ENCODE assay signal across 25 cellular contexts in the genomic region with DNA sequence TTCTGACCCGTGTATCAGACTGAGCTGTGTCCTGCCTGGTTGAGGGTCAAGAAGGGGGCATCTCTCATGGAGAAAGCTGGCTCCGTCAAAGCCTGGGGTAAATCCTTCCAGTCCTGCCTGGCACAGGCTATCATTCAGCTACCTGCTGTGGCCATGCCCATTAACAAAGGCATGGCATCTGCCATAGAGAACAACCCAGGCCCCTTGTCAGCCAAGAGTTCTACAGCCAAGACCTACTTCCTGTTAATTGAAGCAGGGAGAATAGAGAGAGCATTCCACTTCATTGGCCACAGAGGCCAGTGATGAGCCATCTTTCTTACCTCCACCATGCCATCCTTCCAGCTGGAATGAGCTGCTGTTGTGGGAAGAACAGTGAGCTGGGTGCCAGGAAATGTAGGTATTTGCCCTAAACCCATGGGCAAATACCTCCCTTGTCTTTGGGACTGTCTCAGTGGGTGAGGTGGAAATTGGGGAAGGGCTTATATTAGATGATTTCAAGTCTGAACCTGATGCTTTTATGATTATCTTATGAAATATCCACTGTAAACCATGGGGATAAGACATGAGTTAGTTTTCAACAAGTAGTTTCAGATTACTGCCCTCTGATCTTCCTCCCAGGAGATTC. TPM values are rescaled to one million over a fixed set of nuclear protein-coding genes. Genes with fewer than 3 reads are reported as not detected.
DNase-seq lines count a peak whose midpoint lies in the region; ATAC-seq, FAIRE-seq and TF ChIP-seq lines count a peak whose summit lies in the region.
"Had no signal": no experiment of that assay in that cellular context is flagged by ENCODE, and none has a peak within 500 bp of the region (broad histone marks: within the 10 kb centered on the region; RNA-seq: fewer than 3 reads in every experiment).

No MANE protein-coding gene starts in this region.

- H3K27me3 ChIP-seq in Karpas-422 (ENCODE audit: low read length): no peaks in the 10 kb centered on the region
- no peaks in the 10 kb centered on the region for H3K27me3 ChIP-seq in K562 (ENCODE audit: control insufficient read depth in 2 of 2, insufficient read depth in 2 of 2, low read length in 2 of 2)
- no peaks in the 10 kb centered on the region for H3K27me3 ChIP-seq in naive thymus-derived CD4-positive, alpha-beta T cell (ENCODE audit: control insufficient read depth in 2 of 2, insufficient read depth in 2 of 2, low read length in 2 of 2)
- H3K27me3 ChIP-seq: ascending aorta, esophagus squamous epithelium, stomach, tibial nerve had no signal

- H3K4me1 ChIP-seq in Karpas-422 (ENCODE audit: low read length): peaks cover 35% of the 10 kb centered on the region
- H3K4me1 ChIP-seq in K562 (replicated peaks in 1 of 2; ENCODE audit: control insufficient read depth in 2 of 2, insufficient read depth in 2 of 2, low read length in 2 of 2): peaks cover 0 to 12% of the 10 kb centered on the region in 2 experiments; a peak in 4 of 5 replicates
- H3K4me1 ChIP-seq in naive thymus-derived CD4-positive, alpha-beta T cell (ENCODE audit: control insufficient read depth in 2 of 2, insufficient read depth in 2 of 2, low read length in 2 of 2): no peaks in the 10 kb centered on the region
- H3K4me1 ChIP-seq: ascending aorta had no signal

- BruUV-seq in K562 (replicated peaks; lab: Mats Ljungman, UMichigan): no TSS peak

- H4K20me1 ChIP-seq in Karpas-422 (ENCODE audit: insufficient read depth, low read depth, low read length) (no peaks in the 10 kb centered on the region), K562 (replicated peaks; ENCODE audit: control insufficient read depth, insufficient read depth, low read length) (no peaks in the 10 kb centered on the region)

- H3K27ac Mint-ChIP-seq in activated naive CD8-positive, alpha-beta T cell: peak overlapping the region; percentile 7
- no peak overlapping the region for H3K27ac Mint-ChIP-seq in activated naive CD8-positive, alpha-beta T cell treated with anti-CD3 and anti-CD28 coated beads for 36 hours
- H3K27ac Mint-ChIP-seq in naive thymus-derived CD4-positive, alpha-beta T cell: peak overlapping the region in 8 of 9 donors; percentile 19 to 76 (median 34)
- H3K27ac Mint-ChIP-seq: HFFc6 had no signal

- TF ChIP-seq EP300 in K562 (IDR thresholded peaks at IDR 0.05; ENCODE audit: low read length): no peak

- FAIRE-seq in K562 (lab: Jason Lieb, UNC): no peak
- FAIRE-seq: TTC549 had no signal

- DNase-seq in activated naive CD8-positive, alpha-beta T cell treated with anti-CD3 and anti-CD28 coated beads for 36 hours: no peak
- peak; percentile 61 for DNase-seq in Karpas-422
- no peak for DNase-seq in K562 (ENCODE audit: extremely low read depth in 1 of 4, low spot score in 3 of 4)
- DNase-seq in naive thymus-derived CD4-positive, alpha-beta T cell: no peak
- DNase-seq in SKM-1 (lab: John Stamatoyannopoulos, UW; ENCODE audit: unreplicated experiment): no peak
- DNase-seq in NCI-H1417 (lab: John Stamatoyannopoulos, UW): no peak
- DNase-seq: effector memory CD8-positive, alpha-beta T cell; esophagus squamous epithelium; GDM1; HFFc6; mesenchymal stem cell; NCI-H187 treated with DMSO at 0.1 percent for 48 hours; NCI-H226; nucleus accumbens; PC-3; SHP77 treated with DMSO at 0.1 percent for 48 hours; stimulated activated CD4-positive, alpha-beta T cell treated with anti-CD3 and anti-CD28 coated beads, Interleukin-4, amount 100 ng/mL, for 4 hours; stomach; T-cell had no signal

- H3K36me3 ChIP-seq in Karpas-422 (ENCODE audit: insufficient read depth, low read length) (peaks cover 47% of the 10 kb centered on the region), K562 (ENCODE audit: control insufficient read depth, insufficient read depth, low read length) (peaks cover 42% of the 10 kb centered on the region)
- H3K36me3 ChIP-seq in naive thymus-derived CD4-positive, alpha-beta T cell (ENCODE audit: control insufficient read depth in 2 of 3, insufficient read depth in 3 of 3, low read length in 3 of 3): peaks cover 0 to 50% (median 16%) of the 10 kb centered on the region in 3 experiments

- in situ Hi-C loops in K562 (cut with MboI): loop anchor here (5.0 kb wide), 1 partner anchor 180 kb away; no protein-coding TSS in a partner anchor

- H3K9me2 ChIP-seq in Karpas-422 (replicated peaks; ENCODE audit: insufficient read depth, low read length): no peaks in the 10 kb centered on the region

- H3K4me1 Mint-ChIP-seq in activated naive CD8-positive, alpha-beta T cell (ENCODE audit: low read depth): peaks cover 10% of the 10 kb centered on the region
- H3K4me1 Mint-ChIP-seq in activated naive CD8-positive, alpha-beta T cell treated with anti-CD3 and anti-CD28 coated beads for 36 hours: peaks cover 11% of the 10 kb centered on the region
- H3K4me1 Mint-ChIP-seq in naive thymus-derived CD4-positive, alpha-beta T cell: peaks cover 0 to 29% (median 2%) of the 10 kb centered on the region in 7 donors
- H3K4me1 Mint-ChIP-seq: CD14-positive monocyte had no signal

- POLR2A ChIA-PET in K562 (lab: Yijun Ruan, JAX): interaction anchor here (0.6 to 1.1 kb wide), 5 partner anchors 10 to 256 kb away, joined by 3 read pairs; no protein-coding TSS in a partner anchor
- POLR2A ChIA-PET in naive thymus-derived CD4-positive, alpha-beta T cell (lab: Charles Lee): interaction anchor here (0.6 to 0.9 kb wide), 2 partner anchors 78 to 171 kb away, joined by 4 read pairs; no protein-coding TSS in a partner anchor

- no peak overlapping the region for H3K4me3 Mint-ChIP-seq in activated naive CD8-positive, alpha-beta T cell
- no peak overlapping the region for H3K4me3 Mint-ChIP-seq in activated naive CD8-positive, alpha-beta T cell treated with anti-CD3 and anti-CD28 coated beads for 36 hours
- no peak overlapping the region for H3K4me3 Mint-ChIP-seq in naive thymus-derived CD4-positive, alpha-beta T cell
- H3K4me3 Mint-ChIP-seq: CD14-positive monocyte; effector memory CD8-positive, alpha-beta T cell; HFFc6; T-cell had no signal

- no peak for TF ChIP-seq RAD21 in K562 (CRISPR knock-in tag; conservative IDR thresholded peaks at IDR 0.05 in 1 of 2, IDR thresholded peaks at IDR 0.05 in 1 of 2)

- H2AFZ ChIP-seq in Karpas-422 (ENCODE audit: low read length) (no peak overlapping the region), K562 (ENCODE audit: low read depth, low read length) (no peak overlapping the region)

- no peak for TF ChIP-seq CTCF in K562 (IDR thresholded peaks at IDR 0.05 in 2 of 3, conservative IDR thresholded peaks at IDR 0.05 in 1 of 3; ENCODE audit: insufficient read depth in 2 of 3, low read depth in 1 of 3, low read length in 3 of 3)

- no peaks in the 10 kb centered on the region for H3K27me3 Mint-ChIP-seq in activated naive CD8-positive, alpha-beta T cell
- no peaks in the 10 kb centered on the region for H3K27me3 Mint-ChIP-seq in activated naive CD8-positive, alpha-beta T cell treated with anti-CD3 and anti-CD28 coated beads for 36 hours
- H3K27me3 Mint-ChIP-seq in naive thymus-derived CD4-positive, alpha-beta T cell: no peaks in the 10 kb centered on the region
- H3K27me3 Mint-ChIP-seq: effector memory CD8-positive, alpha-beta T cell; T-cell had no signal

- no peak overlapping the region for H3K9ac ChIP-seq in Karpas-422 (ENCODE audit: low read length)
- no peak overlapping the region for H3K9ac ChIP-seq in K562 (ENCODE audit: insufficient read depth in 1 of 2, low read depth in 2 of 2, low read length in 2 of 2)

- H3K27ac ChIP-seq in Karpas-422 (ENCODE audit: low read length) (peak overlapping the region; percentile 62), K562 (ENCODE audit: extremely low read depth, low read depth, low read length) (no peak overlapping the region)
- H3K27ac ChIP-seq in naive thymus-derived CD4-positive, alpha-beta T cell (ENCODE audit: low read depth, low read length): no peak overlapping the region
- H3K27ac ChIP-seq: ascending aorta, esophagus squamous epithelium, stomach, tibial nerve had no signal

- no peak for ATAC-seq in K562
- ATAC-seq in naive thymus-derived CD4-positive, alpha-beta T cell: no peak
- ATAC-seq in HG02884 (IDR thresholded peaks at IDR 0.05; ENCODE audit: unreplicated experiment): no peak
- ATAC-seq: effector memory CD8-positive, alpha-beta T cell; PC-3; T-cell had no signal

- intact Hi-C loops in K562 (cut with micrococcal nuclease): no loop called here
- intact Hi-C loops in naive thymus-derived CD4-positive, alpha-beta T cell (cut with micrococcal nuclease): loop anchor here (5.0 to 10.0 kb wide), 3 partner anchors 160 to 233 kb away; no protein-coding TSS in a partner anchor

- H3K79me2 ChIP-seq in Karpas-422 (ENCODE audit: low read length): no peaks in the 10 kb centered on the region
- H3K79me2 ChIP-seq in K562 (ENCODE audit: control insufficient read depth, insufficient read depth, low read length): no peaks in the 10 kb centered on the region

- no peaks in the 10 kb centered on the region for H3K9me1 ChIP-seq in K562 (ENCODE audit: control insufficient read depth, insufficient read depth, low read length)

- H3K9me3 ChIP-seq in Karpas-422 (ENCODE audit: low read length) (no peaks in the 10 kb centered on the region; the same call in 1 of the 2 replicates), K562 (replicated peaks; ENCODE audit: control insufficient read depth, insufficient read depth, low read depth, low read length) (peaks cover 4% of the 10 kb centered on the region; the same call in 1 of the 2 replicates)
- H3K9me3 ChIP-seq in naive thymus-derived CD4-positive, alpha-beta T cell (ENCODE audit: control insufficient read depth in 2 of 3, low read length in 3 of 3): no peaks in the 10 kb centered on the region
- H3K9me3 ChIP-seq: ascending aorta, stomach had no signal

- peak; percentile 54 for TF ChIP-seq POLR2A in K562 (conservative IDR thresholded peaks at IDR 0.05)

- H3K36me3 Mint-ChIP-seq in activated naive CD8-positive, alpha-beta T cell: peaks cover 15% of the 10 kb centered on the region
- peaks cover 25% of the 10 kb centered on the region for H3K36me3 Mint-ChIP-seq in activated naive CD8-positive, alpha-beta T cell treated with anti-CD3 and anti-CD28 coated beads for 36 hours
- H3K36me3 Mint-ChIP-seq in naive thymus-derived CD4-positive, alpha-beta T cell: peaks cover 8 to 47% (median 28%) of the 10 kb centered on the region in 5 donors

- no peaks in the 10 kb centered on the region for H3K9me3 Mint-ChIP-seq in activated naive CD8-positive, alpha-beta T cell (ENCODE audit: low read depth)
- peaks cover 5% of the 10 kb centered on the region for H3K9me3 Mint-ChIP-seq in activated naive CD8-positive, alpha-beta T cell treated with anti-CD3 and anti-CD28 coated beads for 36 hours
- H3K9me3 Mint-ChIP-seq in naive thymus-derived CD4-positive, alpha-beta T cell: peaks cover 0 to 6% (median 1%) of the 10 kb centered on the region in 11 donors
- H3K9me3 Mint-ChIP-seq: effector memory CD8-positive, alpha-beta T cell had no signal

- WGBS in K562 (ENCODE audit: insufficient coverage, low coverage, missing lambda C conversion rate): 85% methylated on average over 2 of the region's 2 CpGs

- CTCF ChIA-PET in K562 (lab: Yijun Ruan, JAX; ENCODE audit: low intra/inter-chr PET ratio): interaction anchor here (3.6 kb wide), 1 partner anchor 77 kb away, joined by 53 read pairs; no protein-coding TSS in a partner anchor
- CTCF ChIA-PET in naive thymus-derived CD4-positive, alpha-beta T cell (lab: Charles Lee): interaction anchor here (0.6 to 5.4 kb wide), 13 partner anchors 9 to 599 kb away, joined by 3 to 106 read pairs (median 4); no protein-coding TSS in a partner anchor

- H3K4me3 ChIP-seq in Karpas-422 (ENCODE audit: low read length) (no peak overlapping the region), K562 (no peak overlapping the region)
- H3K4me3 ChIP-seq in naive thymus-derived CD4-positive, alpha-beta T cell (ENCODE audit: low read length): no peak overlapping the region
- H3K4me3 ChIP-seq: ascending aorta, esophagus squamous epithelium, stomach, tibial nerve had no signal

- H3K4me2 ChIP-seq in Karpas-422 (ENCODE audit: low read depth, low read length, poor library complexity, severe bottlenecking): no peak overlapping the region
- no peak overlapping the region for H3K4me2 ChIP-seq in K562 (ENCODE audit: insufficient read depth, low read length)

RNA-seq across cellular contexts. Expression of gene KCNQ4, which starts 11.3 kb away (rescaled TPM):
- under 1 TPM; 0.64 to 0.82 TPM for total RNA-seq in activated naive CD8-positive, alpha-beta T cell treated with anti-CD3 and anti-CD28 coated beads for 36 hours
- 2.3 and 3.2 TPM in 2 replicates for total RNA-seq in Karpas-422 (2014; rRNA removed; shearing (Covaris generic); ENCODE audit: low replicate concordance)
- 4.1 and 12.8 TPM in 2 replicates for total RNA-seq in K562 (2011; cell fraction: chromatin; rRNA removed; ENCODE audit: low replicate concordance)
- 7.4 and 7.5 TPM in 2 replicates for total RNA-seq in K562 (2011; cell fraction: nucleolus; rRNA removed)
- 4.4 and 4.6 TPM in 2 replicates for total RNA-seq in K562 (2011; cell fraction: nucleoplasm; rRNA removed)
- total RNA-seq in K562 (2014; rRNA removed) (1.6 and 1.8 TPM in 2 replicates), K562 (2014; rRNA removed; fragmentation: Illumina TruSeq; extraction: Trizol) (0.64 and 0.76 TPM in 2 replicates), K562 (2015; rRNA removed; fragmentation: Illumina TruSeq; extraction: Trizol) (0.72 and 0.79 TPM in 2 replicates), K562 (2021) (3.8 and 4.1 TPM in 2 replicates)
- polyA plus RNA-seq in K562 (2011; rRNA removed) (0.79 and 1.7 TPM in 2 replicates), K562 (2014; fragmentation: Illumina TruSeq; extraction: Trizol) (3.5 and 3.8 TPM in 2 replicates), K562 (2014; fragmentation: Nextera tagmentation; extraction: Ambion mirVana) (under 1 TPM; 0.07 to 0.27 TPM), K562 (2014; rRNA removed) (3.4 and 3.7 TPM in 2 replicates)
- polyA plus RNA-seq in K562 (2011; cell fraction: cytosol; rRNA removed): 1.1 and 1.3 TPM in 2 replicates
- 6.3 and 9.8 TPM in 2 replicates for polyA plus RNA-seq in K562 (2011; cell fraction: nucleus; rRNA removed)
- 2.5 and 4.6 TPM in 2 replicates for polyA plus RNA-seq in K562 (2012)
- polyA minus RNA-seq in K562 (2011; rRNA and poly(A)+ RNA removed): 0.42 and 0.49 TPM in 2 replicates
- 1.0 TPM in 2 replicates for polyA minus RNA-seq in K562 (2011; cell fraction: cytosol; rRNA and poly(A)+ RNA removed)
- polyA minus RNA-seq in K562 (2011; cell fraction: nucleus; rRNA and poly(A)+ RNA removed): 3.6 and 3.7 TPM in 2 replicates
- under 1 TPM; 0.13 to 0.97 (median 0.24) TPM for total RNA-seq in naive thymus-derived CD4-positive, alpha-beta T cell
- under 1 TPM in 1 of 2 donors, not detected in 1; 0.10 TPM for polyA plus RNA-seq in naive thymus-derived CD4-positive, alpha-beta T cell
- polyA plus RNA-seq: CD14-positive monocyte had no signal
